Comparison of ENCODE assay signal across 21 cellular contexts in the genomic region with DNA sequence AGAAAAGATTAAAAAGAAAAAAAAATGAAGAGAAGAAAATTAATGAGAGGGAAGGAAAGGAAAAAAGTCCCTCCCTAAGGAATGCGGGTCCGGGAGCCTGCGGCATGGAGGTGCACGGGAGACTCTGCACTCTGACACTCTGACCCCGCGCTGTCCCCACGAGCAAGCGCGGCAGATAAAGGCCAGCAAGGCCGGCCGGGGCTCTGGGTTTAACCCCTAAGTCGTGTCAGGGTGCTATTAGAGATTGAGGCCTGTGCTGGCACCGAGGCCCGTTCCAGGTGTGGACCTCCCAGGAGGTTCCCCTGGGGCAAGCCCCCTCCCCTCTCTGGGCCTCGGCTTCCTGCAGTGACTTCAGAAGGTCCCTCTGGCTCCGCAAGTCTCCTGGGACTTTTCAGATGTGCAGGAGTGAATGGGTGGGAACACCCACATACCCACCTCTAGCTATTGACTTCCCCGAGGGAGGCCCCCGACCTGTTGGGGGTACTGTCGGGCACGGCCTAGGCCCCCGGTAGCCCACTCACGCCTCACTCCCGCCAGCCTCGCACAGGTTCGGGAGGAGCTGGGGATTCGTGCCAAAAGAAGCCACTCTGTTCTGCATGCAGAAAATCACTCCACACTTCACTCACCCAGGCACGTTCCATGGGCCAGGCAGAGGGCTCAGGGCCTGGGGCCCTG.
"Had no signal": no experiment of that assay in that cellular context is flagged by ENCODE, and none has a peak within 500 bp of the region (broad histone marks: within the 10 kb centered on the region; RNA-seq: fewer than 3 reads in every experiment).

No MANE protein-coding gene starts in this region.

- ATAC-seq: effector memory CD8-positive, alpha-beta T cell; left cardiac atrium; left ventricle myocardium superior; naive thymus-derived CD4-positive, alpha-beta T cell had no signal

- H3K27me3 Mint-ChIP-seq: dendritic cell treated with granulocyte-macrophage colony-stimulating factor and Interleukin-4, amounts not matched to agents 40 ng/mL and 50 ng/mL, for 4 days; effector memory CD8-positive, alpha-beta T cell; naive thymus-derived CD4-positive, alpha-beta T cell had no signal

- H3K36me3 ChIP-seq: esophagus squamous epithelium, ovary, prostate gland, sigmoid colon, suprapubic skin, tibial artery, upper lobe of left lung, vagina had no signal

- H3K27ac ChIP-seq: esophagus squamous epithelium, ovary, prostate gland, sigmoid colon, skin epidermis, suprapubic skin, tibial artery, upper lobe of left lung, vagina had no signal

- H3K9me3 ChIP-seq: ovary, prostate gland, vagina had no signal

- H3K27me3 ChIP-seq: ovary, upper lobe of left lung, vagina had no signal

- H3K27ac Mint-ChIP-seq: dendritic cell treated with granulocyte-macrophage colony-stimulating factor and Interleukin-4, amounts not matched to agents 40 ng/mL and 50 ng/mL, for 4 days; effector memory CD8-positive, alpha-beta T cell; naive thymus-derived CD4-positive, alpha-beta T cell had no signal

- H3K4me1 Mint-ChIP-seq: naive thymus-derived CD4-positive, alpha-beta T cell had no signal

- DNase-seq: effector memory CD8-positive, alpha-beta T cell; esophagus squamous epithelium; foreskin fibroblast; kidney; left cardiac atrium; left ventricle myocardium superior; mammary epithelial cell; naive thymus-derived CD4-positive, alpha-beta T cell; nucleus accumbens; sigmoid colon; stimulated activated CD4-positive, alpha-beta T cell treated with anti-CD3 and anti-CD28 coated beads, Interleukin-12 subunit alpha, Interleukin-12 subunit beta, amount 100 ng/mL, for 4 hours; stimulated activated naive CD4-positive, alpha-beta T cell; tibial artery had no signal

- H3K4me3 Mint-ChIP-seq: dendritic cell treated with granulocyte-macrophage colony-stimulating factor and Interleukin-4, amounts not matched to agents 40 ng/mL and 50 ng/mL, for 4 days; effector memory CD8-positive, alpha-beta T cell; naive thymus-derived CD4-positive, alpha-beta T cell; neural crest cell had no signal

- H3K4me3 ChIP-seq: esophagus squamous epithelium, ovary, prostate gland, sigmoid colon, skin epidermis, suprapubic skin, tibial artery, upper lobe of left lung, vagina had no signal

- H3K4me1 ChIP-seq: esophagus squamous epithelium, prostate gland, sigmoid colon, tibial artery, upper lobe of left lung had no signal
